In genomic region chr10:84138478-84139125, GRCh38 we compare ENCODE assay signal across 8 cellular contexts.
DNase-seq lines count a peak whose midpoint lies in the region; ATAC-seq and TF ChIP-seq lines count a peak whose summit lies in the region.

No MANE protein-coding gene starts in this region.

- peaks cover 40% of the 10 kb centered on the region for H3K4me1 Mint-ChIP-seq in activated naive CD8-positive, alpha-beta T cell treated with anti-CD3 and anti-CD28 coated beads, Interleukin-2, amount 50 U/mL, for 24 hours

- H3K27me3 ChIP-seq in RWPE2 (ENCODE audit: insufficient read depth, poor library complexity, severe bottlenecking), result no peaks in the 10 kb centered on the region

- peaks cover 9% of the 10 kb centered on the region for H3K4me1 ChIP-seq in RWPE2 (ENCODE audit: insufficient read depth, poor library complexity, severe bottlenecking)

- peaks cover 18% of the 10 kb centered on the region for H3K36me3 Mint-ChIP-seq in activated naive CD8-positive, alpha-beta T cell treated with anti-CD3 and anti-CD28 coated beads, Interleukin-2, amount 50 U/mL, for 24 hours (ENCODE audit: low read depth)

- no peaks in the 10 kb centered on the region for H3K27me3 Mint-ChIP-seq in activated naive CD8-positive, alpha-beta T cell treated with anti-CD3 and anti-CD28 coated beads, Interleukin-2, amount 50 U/mL, for 24 hours

- H3K36me3 ChIP-seq in RWPE2 (ENCODE audit: low read depth), result peaks cover 30% of the 10 kb centered on the region

- H3K4me3 Mint-ChIP-seq in activated naive CD8-positive, alpha-beta T cell treated with anti-CD3 and anti-CD28 coated beads, Interleukin-2, amount 50 U/mL, for 24 hours, result peak overlapping the region; percentile 95

- H3K27ac Mint-ChIP-seq in activated naive CD8-positive, alpha-beta T cell treated with anti-CD3 and anti-CD28 coated beads, Interleukin-2, amount 50 U/mL, for 24 hours, result peak overlapping the region; percentile 94

- H3K9me3 Mint-ChIP-seq in activated naive CD8-positive, alpha-beta T cell treated with anti-CD3 and anti-CD28 coated beads, Interleukin-2, amount 50 U/mL, for 24 hours, result no peaks in the 10 kb centered on the region

- no peak overlapping the region for H3K27ac ChIP-seq in RWPE2 (ENCODE audit: poor library complexity, severe bottlenecking)

- DNase-seq in NCI-H510A treated with DMSO at 0.1 percent for 48 hours (lab: John Stamatoyannopoulos, UW) (peak; percentile 67), NCI-H510A (lab: John Stamatoyannopoulos, UW) (no peak), RWPE2 (ENCODE audit: low spot score) (no peak), iPS-NIHi7 (ENCODE audit: extremely low spot score) (peak; percentile 10), NCI-H446 (lab: John Stamatoyannopoulos, UW) (no peak)
- DNase-seq in activated naive CD8-positive, alpha-beta T cell treated with anti-CD3 and anti-CD28 coated beads, Interleukin-2, amount 50 U/mL, for 24 hours, result peak; percentile 48
- DNase-seq in stimulated activated CD4-positive, alpha-beta T cell treated with anti-CD3 and anti-CD28 coated beads, Interleukin-4, amount 100 ng/mL, for 1 hour, result peak; percentile 57

- H3K9me3 ChIP-seq in RWPE2 (ENCODE audit: severe bottlenecking), result no peaks in the 10 kb centered on the region

- no peak for TF ChIP-seq CTCF in RWPE2 (IDR thresholded peaks at IDR 0.05; ENCODE audit: poor library complexity, severe bottlenecking)

- ATAC-seq in RWPE2 (ENCODE audit: low read depth), result no peak
- ATAC-seq in activated naive CD8-positive, alpha-beta T cell treated with anti-CD3 and anti-CD28 coated beads, Interleukin-2, amount 50 U/mL, for 24 hours, result peak; percentile 75
- no peak for ATAC-seq in GM21717 (IDR thresholded peaks at IDR 0.05; ENCODE audit: unreplicated experiment)

- H3K4me3 ChIP-seq in RWPE2 (ENCODE audit: severe bottlenecking), result peak overlapping the region; percentile 76

Comparison
In these comparisons a context has a peak if more than half of its experiments do, and no peak if none do; other contexts are left out.
1. DNase-seq: peak in NCI-H510A treated with DMSO at 0.1 percent for 48 hours (single experiment), activated naive CD8-positive, alpha-beta T cell treated with anti-CD3 and anti-CD28 coated beads, Interleukin-2, amount 50 U/mL, for 24 hours (single experiment), iPS-NIHi7 (single experiment) and stimulated activated CD4-positive, alpha-beta T cell treated with anti-CD3 and anti-CD28 coated beads, Interleukin-4, amount 100 ng/mL, for 1 hour (single experiment); none in NCI-H510A (single experiment), RWPE2 (single experiment) and NCI-H446 (0 of 2).